Comparison of ENCODE assay signal across 1 cellular context in genomic region chr5:72388652-72389051, GRCh38.
TF ChIP-seq lines count a peak whose summit lies in the region.

No MANE protein-coding gene starts in this region.

TF ChIP-seq in IMR-90, 13 proteins besides CTCF, POLR2A, EP300 and RAD21 (continued from another document):
- TF ChIP-seq USF2 (IDR thresholded peaks at IDR 0.05; ENCODE audit: low read depth, low read length), result no peak
- no peak for TF ChIP-seq MAFK (IDR thresholded peaks at IDR 0.05; ENCODE audit: low read depth, low read length)
